10 cellular contexts compared by ENCODE assay signal in the genomic region with DNA sequence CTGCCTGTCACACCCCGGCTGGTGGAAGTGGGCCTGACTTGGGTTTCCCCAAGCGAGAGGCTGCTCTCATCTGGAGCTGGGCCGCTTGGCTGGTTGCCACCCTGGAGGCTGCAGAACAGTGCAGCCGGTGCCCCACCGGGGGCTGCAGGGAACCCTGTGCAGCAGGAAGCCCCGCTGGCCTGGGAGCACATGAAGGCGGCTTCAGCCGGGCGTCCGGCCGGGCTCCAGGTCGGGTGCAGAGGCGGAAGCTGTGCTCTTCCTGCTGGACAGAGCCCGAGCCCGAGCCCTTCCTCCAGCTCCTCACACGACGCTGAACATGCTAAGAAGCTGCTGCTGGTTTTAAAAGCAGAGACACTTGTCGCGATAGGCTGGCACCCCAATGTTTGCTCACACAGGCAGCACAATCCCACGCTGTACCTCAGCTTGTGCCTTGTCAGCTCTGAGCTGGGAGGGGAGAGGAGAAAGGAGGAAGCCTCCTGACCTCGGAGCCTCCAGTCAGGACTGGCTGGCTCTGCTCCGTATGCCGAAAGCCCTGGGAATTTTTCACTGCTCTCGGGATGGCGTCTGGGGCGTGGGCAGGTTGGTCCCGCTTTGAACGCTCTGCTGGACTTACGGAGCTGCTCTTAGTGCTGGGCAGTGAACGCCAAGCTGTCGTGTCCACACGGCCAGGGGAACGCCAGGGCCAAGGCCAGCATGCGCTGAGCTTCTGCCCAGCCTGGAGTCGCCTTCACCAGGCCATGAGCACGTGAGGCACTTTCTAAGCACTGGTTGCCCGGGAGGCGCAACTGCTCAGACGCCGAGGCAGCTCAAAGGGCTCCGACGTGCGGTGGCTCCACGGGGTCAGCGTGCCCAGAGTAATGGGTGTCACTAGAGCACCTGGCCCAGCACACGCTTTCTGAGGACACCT. TPM values are rescaled to one million over a fixed set of nuclear protein-coding genes. Genes with fewer than 3 reads are reported as not detected.
A peak's percentile ranks its signal among the peaks of the same experiment; 100 is the strongest.
DNase-seq lines count a peak whose midpoint lies in the region; ATAC-seq and TF ChIP-seq lines count a peak whose summit lies in the region.
"Had no signal": no experiment of that assay in that cellular context is flagged by ENCODE, and none has a peak within 500 bp of the region (broad histone marks: within the 10 kb centered on the region; RNA-seq: fewer than 3 reads in every experiment).

No MANE protein-coding gene starts in this region.

- TF ChIP-seq CTCF in fibroblast of lung (conservative IDR thresholded peaks at IDR 0.05 in 1 of 2, IDR thresholded peaks at IDR 0.05 in 1 of 2; ENCODE audit: low read depth in 1 of 2, low read length in 2 of 2) = no peak

- H3K36me3 ChIP-seq in BLaER1 (peaks cover 6% of the 10 kb centered on the region; the same call in 1 of the 2 replicates), fibroblast of lung (ENCODE audit: control insufficient read depth, insufficient read depth, low read length) (no peaks in the 10 kb centered on the region), Karpas-422 (ENCODE audit: insufficient read depth, low read length) (no peaks in the 10 kb centered on the region)

- peaks cover 12% of the 10 kb centered on the region for H4K20me1 ChIP-seq in BLaER1
- no peaks in the 10 kb centered on the region for H4K20me1 ChIP-seq in fibroblast of lung (ENCODE audit: control insufficient read depth, extremely low read depth, insufficient read depth, low read length)
- H4K20me1 ChIP-seq in Karpas-422 (ENCODE audit: insufficient read depth, low read depth, low read length) = no peaks in the 10 kb centered on the region

- no peaks in the 10 kb centered on the region for H3K9me3 Mint-ChIP-seq in naive thymus-derived CD8-positive, alpha-beta T cell
- H3K9me3 Mint-ChIP-seq: WTC11 had no signal

- H3K27me3 ChIP-seq in BLaER1 (no peaks in the 10 kb centered on the region), fibroblast of lung (ENCODE audit: control insufficient read depth, insufficient read depth, low read length) (no peaks in the 10 kb centered on the region), Karpas-422 (ENCODE audit: low read length) (no peaks in the 10 kb centered on the region)

- H3K9ac ChIP-seq in BLaER1 (peak overlapping the region; percentile 36; the same call in 1 of the 2 replicates), fibroblast of lung (ENCODE audit: insufficient read depth, low read length) (no peak overlapping the region), Karpas-422 (ENCODE audit: low read length) (no peak overlapping the region)

- H3K4me3 ChIP-seq in BLaER1 (no peak overlapping the region), fibroblast of lung (replicated peaks in 1 of 4; ENCODE audit: control extremely low read depth in 1 of 4, insufficient read depth in 1 of 4, low read depth in 3 of 4, low read length in 4 of 4) (no peak overlapping the region), Karpas-422 (ENCODE audit: low read length) (no peak overlapping the region)

- no peaks in the 10 kb centered on the region for H3K27me3 Mint-ChIP-seq in naive thymus-derived CD8-positive, alpha-beta T cell

- peak overlapping the region in 6 of 10 donors; percentile 25 to 96 (median 50) for H3K27ac Mint-ChIP-seq in naive thymus-derived CD8-positive, alpha-beta T cell
- H3K27ac Mint-ChIP-seq: WTC11 had no signal

- H3K9me2 ChIP-seq in Karpas-422 (replicated peaks; ENCODE audit: insufficient read depth, low read length) = no peaks in the 10 kb centered on the region

- H3K9me3 ChIP-seq in BLaER1 = no peaks in the 10 kb centered on the region
- no peaks in the 10 kb centered on the region for H3K9me3 ChIP-seq in fibroblast of lung (ENCODE audit: control insufficient read depth, insufficient read depth, low read depth, low read length)
- no peaks in the 10 kb centered on the region for H3K9me3 ChIP-seq in Karpas-422 (ENCODE audit: low read length)

- no peaks in the 10 kb centered on the region for H3K36me3 Mint-ChIP-seq in naive thymus-derived CD8-positive, alpha-beta T cell
- H3K36me3 Mint-ChIP-seq: WTC11 had no signal

- H2AFZ ChIP-seq in fibroblast of lung (ENCODE audit: low read length) (peak overlapping the region; percentile 72), Karpas-422 (ENCODE audit: low read length) (no peak overlapping the region)

- POLR2A ChIA-PET in naive thymus-derived CD8-positive, alpha-beta T cell (lab: Charles Lee) = interaction anchor here (1.1 to 22.8 kb wide), 3 partner anchors 8 to 43 kb away, joined by 4 to 889 read pairs (median 20); a partner anchor contains a TSS

- ATAC-seq in naive thymus-derived CD8-positive, alpha-beta T cell = peak; percentile 66 to 71
- ATAC-seq in HG02840 (IDR thresholded peaks at IDR 0.05; ENCODE audit: low FRiP score, unreplicated experiment) = no peak
- ATAC-seq in GM21576 (IDR thresholded peaks at IDR 0.05; ENCODE audit: unreplicated experiment) = no peak
- ATAC-seq: WTC11 had no signal

- no peaks in the 10 kb centered on the region for H3K79me2 ChIP-seq in fibroblast of lung (ENCODE audit: control insufficient read depth, insufficient read depth, low read length)
- H3K79me2 ChIP-seq in Karpas-422 (ENCODE audit: low read length) = no peaks in the 10 kb centered on the region

- H3K4me2 ChIP-seq in BLaER1 = peak overlapping the region; percentile 82
- peak overlapping the region; percentile 70 for H3K4me2 ChIP-seq in fibroblast of lung (ENCODE audit: extremely low read depth, insufficient read depth, low read length)
- no peak overlapping the region for H3K4me2 ChIP-seq in Karpas-422 (ENCODE audit: low read depth, low read length, poor library complexity, severe bottlenecking)

- H3K4me1 ChIP-seq in BLaER1 (peaks cover 65% of the 10 kb centered on the region), fibroblast of lung (ENCODE audit: control insufficient read depth, extremely low read depth, insufficient read depth, low read length) (peaks cover 4% of the 10 kb centered on the region), Karpas-422 (ENCODE audit: low read length) (peaks cover 6% of the 10 kb centered on the region)

- peaks cover 21 to 76% (median 51%) of the 10 kb centered on the region in 4 donors for H3K4me1 Mint-ChIP-seq in naive thymus-derived CD8-positive, alpha-beta T cell

- peak overlapping the region; percentile 39 for H3K27ac ChIP-seq in BLaER1
- no peak overlapping the region for H3K27ac ChIP-seq in fibroblast of lung (ENCODE audit: insufficient read depth, low read length)
- H3K27ac ChIP-seq in Karpas-422 (ENCODE audit: low read length) = no peak overlapping the region

- peak overlapping the region in 2 of 10 donors; percentile 33 to 69 for H3K4me3 Mint-ChIP-seq in naive thymus-derived CD8-positive, alpha-beta T cell
- H3K4me3 Mint-ChIP-seq: WTC11 had no signal

- DNase-seq in NCI-H69 (lab: John Stamatoyannopoulos, UW) = peak; percentile 37
- peak; percentile 64 to 65 for DNase-seq in fibroblast of lung (ENCODE audit: low read depth in 2 of 2)
- peak in 3 of 10 donors; percentile 41 to 74 (median 48) for DNase-seq in naive thymus-derived CD8-positive, alpha-beta T cell
- DNase-seq in NCI-H2081 treated with DMSO at 0.1 percent for 48 hours (lab: John Stamatoyannopoulos, UW) = no peak
- no peak for DNase-seq in Karpas-422
- DNase-seq: stimulated activated CD4-positive, alpha-beta T cell treated with anti-CD3 and anti-CD28 coated beads, Interleukin-4, amount 100 ng/mL, for 24 hours had no signal

RNA-seq across cellular contexts. Expression of a gene that starts 8.8 kb away (rescaled TPM):
- 0.33 and 0.51 TPM in 2 replicates for total RNA-seq in fibroblast of lung
- polyA plus RNA-seq in fibroblast of lung = 0.46 and 0.56 TPM in 2 replicates
- polyA plus RNA-seq in fibroblast of lung (2012) = 0.51 and 0.60 TPM in 2 replicates
- polyA minus RNA-seq in fibroblast of lung (ENCODE audit: low replicate concordance) = 0.30 TPM in 1 of 2 replicates, not detected in the other
- 10 to 100 TPM; 17.6 to 17.8 TPM for total RNA-seq in naive thymus-derived CD8-positive, alpha-beta T cell
- polyA plus RNA-seq in naive thymus-derived CD8-positive, alpha-beta T cell = 10 to 100 TPM in 1 of 3 donors, 1 to 10 TPM in 2; 5.9 to 12.0 (median 9.6) TPM
- total RNA-seq in Karpas-422 (2014; rRNA removed; shearing (Covaris generic); ENCODE audit: low replicate concordance) = 0.26 and 0.51 TPM in 2 replicates

RNA-seq across cellular contexts. Expression of a gene that starts 51.3 kb away (rescaled TPM):
- total RNA-seq in fibroblast of lung = 60.4 and 74.1 TPM in 2 replicates
- polyA plus RNA-seq in fibroblast of lung = 77.9 and 101 TPM in 2 replicates
- polyA plus RNA-seq in fibroblast of lung (2012) = 89.4 and 111 TPM in 2 replicates
- 46.6 and 122 TPM in 2 replicates for polyA minus RNA-seq in fibroblast of lung (ENCODE audit: low replicate concordance)
- 10 to 100 TPM; 64.9 to 72.2 TPM for total RNA-seq in naive thymus-derived CD8-positive, alpha-beta T cell
- 100 to 1,000 TPM; 102 to 122 (median 112) TPM for polyA plus RNA-seq in naive thymus-derived CD8-positive, alpha-beta T cell
- 69.5 and 79.6 TPM in 2 replicates for total RNA-seq in Karpas-422 (2014; rRNA removed; shearing (Covaris generic); ENCODE audit: low replicate concordance)

Comparison
In these comparisons a context has a peak if more than half of its experiments do, and no peak if none do; other contexts are left out.
1. DNase-seq: peak in NCI-H69 (single experiment) and fibroblast of lung (2 of 2); none in NCI-H2081 treated with DMSO at 0.1 percent for 48 hours (single experiment) and Karpas-422 (single experiment).
2. ATAC-seq: peak in naive thymus-derived CD8-positive, alpha-beta T cell (2 of 2); none in HG02840 (single experiment) and GM21576 (single experiment).
3. RNA of a gene that starts 8.8 kb away (total RNA-seq): 17.6 to 17.8 TPM in naive thymus-derived CD8-positive, alpha-beta T cell; 0.33 to 0.51 TPM in fibroblast of lung and 0.26 to 0.51 TPM in Karpas-422; every median in the first group is over 10 times any median in the second.